ENCODE assay signal across 18 cellular contexts in the genomic region with DNA sequence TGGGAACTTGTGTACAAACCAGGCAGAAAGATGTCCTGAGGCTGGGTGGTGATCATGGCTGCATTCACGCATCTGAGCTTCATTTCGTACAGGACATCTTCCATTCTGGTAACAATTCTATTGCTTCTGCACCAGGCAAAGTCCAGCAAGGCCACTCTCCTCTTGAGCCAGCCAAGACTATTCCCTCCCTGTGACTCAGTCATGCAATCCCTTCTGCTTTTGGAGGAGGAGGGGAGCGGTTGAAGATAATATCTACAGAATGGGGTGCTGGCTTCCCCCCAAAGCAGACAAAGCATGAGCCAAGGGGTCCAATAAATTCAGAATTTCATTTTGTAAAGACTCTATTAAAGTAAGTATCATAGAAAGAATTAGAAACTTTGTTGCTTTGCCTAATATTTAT.
"Had no signal": no experiment of that assay in that cellular context is flagged by ENCODE, and none has a peak within 500 bp of the region (broad histone marks: within the 10 kb centered on the region; RNA-seq: fewer than 3 reads in every experiment).

No MANE protein-coding gene starts in this region.

- ATAC-seq: activated T-cell treated with anti-CD3 and anti-CD28 coated beads, Interleukin-2, amount 50 U/mL, for 4 hours; gastrocnemius medialis; left cardiac atrium; mucosa of descending colon had no signal

- H3K27ac ChIP-seq: gastrocnemius medialis, sigmoid colon, thyroid gland, WERI-Rb-1 had no signal

- H3K4me3 ChIP-seq: gastrocnemius medialis, mucosa of descending colon, sigmoid colon, thyroid gland had no signal

- H3K36me3 ChIP-seq: gastrocnemius medialis, sigmoid colon, thyroid gland, WERI-Rb-1 had no signal

- H3K4me1 ChIP-seq: gastrocnemius medialis had no signal

- H3K27me3 ChIP-seq: gastrocnemius medialis, sigmoid colon, thyroid gland had no signal

- DNase-seq: activated CD4-positive, alpha-beta T cell treated with anti-CD3 and anti-CD28 coated beads, Interleukin-2, amount 50 U/mL, for 1 hour; activated CD4-positive, CD25-positive, alpha-beta regulatory T cell treated with anti-CD3 and anti-CD28 coated beads, Interleukin-2, amount 50 U/mL, for 72 hours; activated CD8-positive, alpha-beta memory T cell treated with anti-CD3 and anti-CD28 coated beads, Interleukin-2, amount 50 U/mL, for 4 hours; activated naive CD4-positive, alpha-beta T cell treated with Interleukin-2 at 50 U/mL for 16 hours; activated naive CD8-positive, alpha-beta T cell treated with anti-CD3 and anti-CD28 coated beads for 36 hours; activated T-cell treated with anti-CD3 and anti-CD28 coated beads, Interleukin-2, amount 50 U/mL, for 4 hours; effector CD4-positive, alpha-beta T cell; gastrocnemius medialis; head of caudate nucleus; hypothalamus; left cardiac atrium; mucosa of descending colon; sigmoid colon; stimulated activated CD4-positive, alpha-beta T cell treated with anti-CD3 and anti-CD28 coated beads, Interleukin-2, amount 100 ng/mL, for 48 hours; stimulated activated naive CD4-positive, alpha-beta T cell; T-helper 1 cell; thyroid gland; WERI-Rb-1 had no signal

- H3K9me3 ChIP-seq: gastrocnemius medialis, mucosa of descending colon, sigmoid colon, thyroid gland had no signal
